8 cellular contexts compared by ENCODE assay signal in genomic region chr7:15720849-15721471, GRCh38. TPM values are rescaled to one million over a fixed set of nuclear protein-coding genes. Genes with fewer than 3 reads are reported as not detected.
DNase-seq lines count a peak whose midpoint lies in the region; ATAC-seq, FAIRE-seq and TF ChIP-seq lines count a peak whose summit lies in the region.

No MANE protein-coding gene starts in this region.

- H2AFZ ChIP-seq in GM23338 = no peak overlapping the region

- H3K9me3 Mint-ChIP-seq in GM23338 = no peaks in the 10 kb centered on the region
- H3K9me3 Mint-ChIP-seq in nephron = no peaks in the 10 kb centered on the region

- no peaks in the 10 kb centered on the region for H3F3A ChIP-seq in GM23338 (replicated peaks; ENCODE audit: low read depth)

- no peak overlapping the region for H3K27ac Mint-ChIP-seq in GM23338
- peak overlapping the region in 1 of 3 experiments; percentile 36 for H3K27ac Mint-ChIP-seq in nephron

- no peaks in the 10 kb centered on the region for H3K9me2 ChIP-seq in GM23338 (ENCODE audit: insufficient read depth)

- no peak overlapping the region for H3K4me2 ChIP-seq in GM23338

- H3K4me3 ChIP-seq in BJ (ENCODE audit: low read depth, low read length) = no peak overlapping the region
- H3K4me3 ChIP-seq in GM23338 = no peak overlapping the region

- H3K27ac ChIP-seq in GM23338 (ENCODE audit: low read depth) = no peak overlapping the region

- H3K27me3 ChIP-seq in BJ (ENCODE audit: control insufficient read depth, insufficient read depth, low read length) (no peaks in the 10 kb centered on the region), GM23338 (ENCODE audit: insufficient read depth) (no peaks in the 10 kb centered on the region)

- H3K27me3 Mint-ChIP-seq in GM23338 (ENCODE audit: insufficient read depth, low read depth, poor library complexity) (no peaks in the 10 kb centered on the region), nephron (ENCODE audit: low read depth) (no peaks in the 10 kb centered on the region)

- peaks cover 24% of the 10 kb centered on the region; the same call in 2 of the 3 replicates for H3K4me1 Mint-ChIP-seq in GM23338
- H3K4me1 Mint-ChIP-seq in nephron = peaks cover 19% of the 10 kb centered on the region

- no peaks in the 10 kb centered on the region for H3K36me3 Mint-ChIP-seq in GM23338 (ENCODE audit: low read depth)
- H3K36me3 Mint-ChIP-seq in nephron (ENCODE audit: low read depth) = no peaks in the 10 kb centered on the region

- no peaks in the 10 kb centered on the region for H4K20me1 ChIP-seq in GM23338 (replicated peaks; ENCODE audit: insufficient read depth)

- H3K36me3 ChIP-seq in BJ (ENCODE audit: control insufficient read depth, insufficient read depth, low read length) (no peaks in the 10 kb centered on the region), GM23338 (ENCODE audit: insufficient read depth) (no peaks in the 10 kb centered on the region)

- H3K4me1 ChIP-seq in GM23338 (ENCODE audit: insufficient read depth) = peaks cover 22% of the 10 kb centered on the region

- H3K79me2 ChIP-seq in GM23338 (replicated peaks; ENCODE audit: insufficient read depth) = no peaks in the 10 kb centered on the region

- CTCF ChIA-PET in BJ (lab: Yijun Ruan, JAX) = interaction anchor here (0.7 to 2.2 kb wide), 14 partner anchors 8 to 845 kb away, joined by 3 to 10 read pairs (median 4); no protein-coding TSS in a partner anchor

- peak; percentile 51 for FAIRE-seq in colon (lab: Jason Lieb, UNC)

- DNase-seq in BJ (ENCODE audit: low read depth) (no peak), GM23338 (ENCODE audit: low spot score) (peak; percentile 55), NCI-H82 (lab: John Stamatoyannopoulos, UW) (peak; percentile 43), iPS-NIHi11 (ENCODE audit: low spot score) (no peak), NCI-H187 treated with DMSO at 0.1 percent for 48 hours (lab: John Stamatoyannopoulos, UW) (no peak)

- POLR2A ChIA-PET in BJ (lab: Charles Lee) = no interaction called here

- ATAC-seq in GM23338 = no peak
- ATAC-seq in GM21381 (IDR thresholded peaks at IDR 0.05; ENCODE audit: unreplicated experiment) = no peak

- H3K4me3 Mint-ChIP-seq in GM23338 (no peak overlapping the region), nephron (no peak overlapping the region)

- TF ChIP-seq CTCF in BJ (IDR thresholded peaks at IDR 0.05; ENCODE audit: insufficient read depth, low read depth, low read length) = peak; percentile 74
- peak; percentile 71 to 94 for TF ChIP-seq CTCF in GM23338 (conservative IDR thresholded peaks at IDR 0.05; ENCODE audit: low read depth in 2 of 2)
- peak; percentile 40 to 71 (median 54) for TF ChIP-seq CTCF in nephron (IDR thresholded peaks at IDR 0.05; ENCODE audit: unreplicated experiment in 3 of 3)

TF ChIP-seq in GM23338, 12 proteins besides CTCF, POLR2A, EP300 and RAD21:
- no peak for TF ChIP-seq ZNF462 (CRISPR knock-in tag; IDR thresholded peaks at IDR 0.05)

RNA-seq across cellular contexts. Expression of gene MEOX2, which starts 34.5 kb away (rescaled TPM):
- not detected in 2 replicates for polyA plus RNA-seq in BJ (2011; rRNA removed)
- polyA minus RNA-seq in BJ (2011; rRNA and poly(A)+ RNA removed) = not detected in 2 replicates
- total RNA-seq in GM23338 (2014; rRNA removed; shearing (Covaris generic)) = 1.2 and 2.1 TPM in 2 replicates
- 0.42 and 0.50 TPM in 2 replicates for polyA plus RNA-seq in GM23338 (2016; fragmentation: Nextera tagmentation; extraction: Ambion mirVana)

Comparison
In these comparisons a context has a peak if more than half of its experiments do, and no peak if none do; other contexts are left out.
1. DNase-seq: peak in GM23338 (single experiment) and NCI-H82 (single experiment); none in BJ (single experiment), iPS-NIHi11 (single experiment) and NCI-H187 treated with DMSO at 0.1 percent for 48 hours (single experiment).
2. Peak in every context shown above with its lines, with median percentiles within 50 percentile points of each other: CTCF ChIP-seq.